22 cellular contexts compared by ENCODE assay signal in the genomic region with DNA sequence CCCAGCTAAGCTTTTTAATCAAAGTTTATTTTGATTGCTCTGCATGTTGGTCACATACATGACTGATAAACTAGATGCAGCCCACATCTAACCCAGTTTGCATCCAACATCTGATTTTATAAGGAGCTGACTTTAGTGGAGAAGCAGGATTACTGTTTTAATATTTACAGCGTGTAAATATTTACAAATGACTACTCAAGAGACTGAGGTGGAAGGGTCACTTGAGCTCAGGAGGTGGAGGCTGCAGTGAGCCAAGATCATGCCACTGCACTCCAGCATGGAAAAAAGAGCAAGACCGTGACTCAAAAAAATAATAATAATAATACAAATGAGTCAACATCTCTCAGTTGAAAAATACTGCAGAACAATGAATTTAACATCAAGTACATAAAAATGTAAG.
"Had no signal": no experiment of that assay in that cellular context is flagged by ENCODE, and none has a peak within 500 bp of the region (broad histone marks: within the 10 kb centered on the region; RNA-seq: fewer than 3 reads in every experiment).

No MANE protein-coding gene starts in this region.

- H3K36me3 ChIP-seq: colonic mucosa, ovary, prostate gland had no signal

- H3K9me3 ChIP-seq: colonic mucosa, gastroesophageal sphincter, neutrophil, ovary, prostate gland, sigmoid colon, suprapubic skin, tibial artery had no signal

- H3K27me3 ChIP-seq: colonic mucosa, gastroesophageal sphincter, hepatocyte, neutrophil, ovary, sigmoid colon, suprapubic skin, tibial artery had no signal

- DNase-seq: activated CD4-positive, alpha-beta memory T cell treated with anti-CD3 and anti-CD28 coated beads, Interleukin-2, amount 10 ng/mL, durations not matched to agents 7 days and 5 days; activated CD4-positive, alpha-beta T cell treated with anti-CD3 and anti-CD28 coated beads for 1 hour; activated CD4-positive, alpha-beta T cell treated with anti-CD3 and anti-CD28 coated beads, Interleukin-2, amount 10 ng/mL, durations not matched to agents 7 days and 5 days; activated T-cell treated with anti-CD3 and anti-CD28 coated beads, Interleukin-2, amount 50 U/mL, for 48 hours; colonic mucosa; effector memory CD8-positive, alpha-beta T cell; mesenchymal stem cell; ovary; sigmoid colon; small intestine; stimulated activated CD4-positive, alpha-beta T cell treated with anti-CD3 and anti-CD28 coated beads, Interleukin-4, amount 100 ng/mL, for 24 hours; stimulated activated naive CD8-positive, alpha-beta T cell treated with anti-CD3 and anti-CD28 coated beads, Interleukin-15, amount 100 ng/mL, for 72 hours; T-helper 2 cell; tibial artery had no signal

- H3K4me1 ChIP-seq: gastroesophageal sphincter, prostate gland, sigmoid colon, suprapubic skin, tibial artery had no signal

- H3K4me3 ChIP-seq: colonic mucosa, gastroesophageal sphincter, hepatocyte, ovary, prostate gland, sigmoid colon, suprapubic skin, tibial artery had no signal

- H3K27ac ChIP-seq: colonic mucosa, gastroesophageal sphincter, hepatocyte, neutrophil, ovary, prostate gland, sigmoid colon, suprapubic skin, tibial artery had no signal

- ATAC-seq: effector memory CD8-positive, alpha-beta T cell; gastroesophageal sphincter; SK-N-SH treated with all-trans-retinoic acid at 6 μM for 48 hours; stimulated activated effector memory CD8-positive, alpha-beta T cell treated with anti-CD3 and anti-CD28 coated beads, Interleukin-12 subunit alpha, Interleukin-12 subunit beta, amount 100 ng/mL, for 72 hours; stimulated activated naive CD8-positive, alpha-beta T cell treated with anti-CD3 and anti-CD28 coated beads, Interleukin-15, amount 100 ng/mL, for 72 hours; WTC11 had no signal
